1 cellular context compared by ENCODE assay signal in the genomic region with DNA sequence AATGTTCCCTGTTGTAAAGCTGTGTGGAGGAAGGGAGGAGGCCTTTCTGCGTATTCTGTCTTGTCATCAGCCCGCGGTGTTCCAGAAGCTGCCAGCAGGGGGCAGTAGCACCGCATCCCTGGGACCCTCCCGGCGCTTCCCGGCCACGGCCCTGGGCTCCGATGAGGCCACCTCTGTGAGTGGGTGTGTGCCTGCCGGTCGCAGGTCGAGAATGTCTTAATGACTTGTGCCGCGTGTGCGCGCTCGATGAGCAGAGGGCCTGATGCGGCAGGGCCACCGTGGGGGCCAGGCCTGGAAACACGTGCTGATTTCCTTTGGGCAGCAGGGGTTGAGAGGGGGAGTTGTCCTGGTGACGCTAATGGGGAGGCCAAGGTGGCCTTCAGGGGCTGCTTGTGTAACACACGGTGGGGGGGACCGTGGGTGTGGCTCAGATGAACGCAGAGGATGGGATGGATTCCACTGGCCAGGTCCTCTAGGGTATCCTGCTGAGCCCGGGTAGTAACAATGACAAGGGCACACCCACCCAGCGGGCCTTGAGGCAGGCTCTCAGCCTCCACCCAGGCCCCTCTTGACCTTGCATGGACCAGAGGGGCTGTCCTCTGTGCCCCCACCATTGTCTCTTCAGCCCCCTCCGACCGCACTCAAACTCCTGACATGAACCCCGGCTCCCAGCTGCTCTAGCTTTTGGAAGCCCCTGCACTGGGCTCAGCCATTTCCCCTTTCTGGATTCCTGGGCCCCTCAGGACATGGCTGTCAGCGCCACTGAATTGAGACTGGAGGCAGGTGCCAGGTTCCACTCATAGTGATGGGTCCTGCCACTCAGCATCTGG.
TF ChIP-seq lines count a peak whose summit lies in the region.

No MANE protein-coding gene starts in this region.

TF ChIP-seq in H1, 55 proteins besides CTCF, POLR2A, EP300 and RAD21 (continued from another document):
- TF ChIP-seq, protein P1, sequence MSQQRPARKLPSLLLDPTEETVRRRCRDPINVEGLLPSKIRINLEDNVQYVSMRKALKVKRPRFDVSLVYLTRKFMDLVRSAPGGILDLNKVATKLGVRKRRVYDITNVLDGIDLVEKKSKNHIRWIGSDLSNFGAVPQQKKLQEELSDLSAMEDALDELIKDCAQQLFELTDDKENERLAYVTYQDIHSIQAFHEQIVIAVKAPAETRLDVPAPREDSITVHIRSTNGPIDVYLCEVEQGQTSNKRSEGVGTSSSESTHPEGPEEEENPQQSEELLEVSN (IDR thresholded peaks at IDR 0.05), result peak; percentile 75
- TF ChIP-seq NANOG (IDR thresholded peaks at IDR 0.05; ENCODE audit: insufficient read depth, low read depth, low read length, poor library complexity, severe bottlenecking) (no peak), CREB1 (IDR thresholded peaks at IDR 0.05) (peak; percentile 79), ASH2L (IDR thresholded peaks at IDR 0.05; ENCODE audit: low read length) (no peak), BACH1 (IDR thresholded peaks at IDR 0.05; ENCODE audit: low read length) (peak; percentile 76), EGR1 (IDR thresholded peaks at IDR 0.05; ENCODE audit: borderline replicate concordance, low read depth, low read length) (peak; percentile 38; the same call in 1 of the 2 replicates), MAFK (IDR thresholded peaks at IDR 0.05; ENCODE audit: low read depth, low read length) (peak; percentile 55; the same call in 1 of the 2 replicates)
- TF ChIP-seq, protein P2, sequence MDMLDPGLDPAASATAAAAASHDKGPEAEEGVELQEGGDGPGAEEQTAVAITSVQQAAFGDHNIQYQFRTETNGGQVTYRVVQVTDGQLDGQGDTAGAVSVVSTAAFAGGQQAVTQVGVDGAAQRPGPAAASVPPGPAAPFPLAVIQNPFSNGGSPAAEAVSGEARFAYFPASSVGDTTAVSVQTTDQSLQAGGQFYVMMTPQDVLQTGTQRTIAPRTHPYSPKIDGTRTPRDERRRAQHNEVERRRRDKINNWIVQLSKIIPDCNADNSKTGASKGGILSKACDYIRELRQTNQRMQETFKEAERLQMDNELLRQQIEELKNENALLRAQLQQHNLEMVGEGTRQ (IDR thresholded peaks at IDR 0.05; ENCODE audit: low read length), result 0 out of 2 replicates have a peak, but pooled peaks have one; percentile 9
- TF ChIP-seq, protein P3, sequence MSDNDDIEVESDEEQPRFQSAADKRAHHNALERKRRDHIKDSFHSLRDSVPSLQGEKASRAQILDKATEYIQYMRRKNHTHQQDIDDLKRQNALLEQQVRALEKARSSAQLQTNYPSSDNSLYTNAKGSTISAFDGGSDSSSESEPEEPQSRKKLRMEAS (IDR thresholded peaks at IDR 0.05), result peak; percentile 88
TF ChIP-seq in H1: peak in this region for 10.
